In the genomic region with DNA sequence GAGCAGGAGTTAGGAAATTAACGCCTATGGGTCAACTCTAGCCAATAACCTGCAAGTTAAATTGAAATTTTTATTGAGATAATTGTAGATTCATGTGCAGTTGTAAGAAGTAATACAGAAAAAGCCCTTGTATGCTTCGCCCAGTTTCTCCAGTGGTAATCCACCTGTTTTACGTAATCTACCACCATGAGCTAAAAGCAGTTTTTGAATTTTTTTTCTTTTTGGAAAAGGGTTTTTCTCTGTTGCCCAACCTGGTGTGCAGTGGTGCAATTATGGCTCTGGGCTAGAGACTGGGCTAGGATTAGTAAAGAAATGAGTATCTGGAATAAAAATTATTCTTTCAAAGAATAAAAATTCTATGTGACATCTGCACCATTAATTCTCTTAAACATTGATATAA, we compare ENCODE assay signal across 35 cellular contexts.
DNase-seq lines count a peak whose midpoint lies in the region; FAIRE-seq and TF ChIP-seq lines count a peak whose summit lies in the region.
"Had no signal": no experiment of that assay in that cellular context is flagged by ENCODE, and none has a peak within 500 bp of the region (broad histone marks: within the 10 kb centered on the region; RNA-seq: fewer than 3 reads in every experiment).

No MANE protein-coding gene starts in this region.

- H3K4me3 ChIP-seq in HEK293 (ENCODE audit: low read depth, low read length) = no peak overlapping the region
- H3K4me3 ChIP-seq in endothelial cell of umbilical vein (replicated peaks in 1 of 3; ENCODE audit: insufficient read depth in 1 of 3, low read depth in 1 of 3, low read length in 3 of 3) = no peak overlapping the region
- no peak overlapping the region for H3K4me3 ChIP-seq in trophoblast cell (ENCODE audit: low read depth, low read length)
- H3K4me3 ChIP-seq: A549; BLaER1; BLaER1 treated with 17β-estradiol and CSF1 and Interleukin-3, amounts not matched to agents 10 nM and 100 nM had no signal

- H2BK5ac ChIP-seq in trophoblast cell (ENCODE audit: low read depth, low read length, poor library complexity) = no peak overlapping the region

- H3K23ac ChIP-seq in trophoblast cell (ENCODE audit: low read length) = no peak overlapping the region

- H3K4me3 Mint-ChIP-seq in activated naive CD4-positive, alpha-beta T cell treated with anti-CD3 and anti-CD28 coated beads, Interleukin-2, amount 10 ng/mL, durations not matched to agents 7 days and 5 days = no peak overlapping the region
- H3K4me3 Mint-ChIP-seq in immature natural killer cell = no peak overlapping the region
- H3K4me3 Mint-ChIP-seq: B cell; CD14-positive monocyte; CD4-positive, alpha-beta memory T cell; CD4-positive, alpha-beta T cell; CD4-positive, CD25-positive, alpha-beta regulatory T cell; CD8-positive, alpha-beta memory T cell; CD8-positive, alpha-beta T cell had no signal

- no peak overlapping the region for H3K18ac ChIP-seq in trophoblast cell (ENCODE audit: low read length)

- H2BK12ac ChIP-seq in trophoblast cell (ENCODE audit: low read length) = no peak overlapping the region

- H3K9ac ChIP-seq in endothelial cell of umbilical vein (replicated peaks; ENCODE audit: extremely low read depth, insufficient read depth, low read length) (no peak overlapping the region), trophoblast cell (ENCODE audit: low read length) (no peak overlapping the region)
- H3K9ac ChIP-seq: BLaER1; BLaER1 treated with 17β-estradiol and CSF1 and Interleukin-3, amounts not matched to agents 10 nM and 100 nM had no signal

- H3K27ac ChIP-seq in HEK293 (ENCODE audit: extremely low read depth, low read depth, low read length) (no peak overlapping the region), endothelial cell of umbilical vein (ENCODE audit: insufficient read depth, low read depth, low read length) (no peak overlapping the region), trophoblast cell (ENCODE audit: low read depth, low read length) (no peak overlapping the region)
- H3K27ac ChIP-seq: 22Rv1; A549; BLaER1; BLaER1 treated with 17β-estradiol and CSF1 and Interleukin-3, amounts not matched to agents 10 nM and 100 nM; C4-2B had no signal

- H3K9me3 ChIP-seq in HEK293 (ENCODE audit: control insufficient read depth, insufficient read depth, low read depth, low read length) = no peaks in the 10 kb centered on the region
- H3K9me3 ChIP-seq in endothelial cell of umbilical vein (replicated peaks; ENCODE audit: control insufficient read depth, insufficient read depth, low read length) = no peaks in the 10 kb centered on the region
- H3K9me3 ChIP-seq in trophoblast cell (ENCODE audit: insufficient read depth, low read depth, low read length) = no peaks in the 10 kb centered on the region
- H3K9me3 ChIP-seq: A549; BE2C; BLaER1; BLaER1 treated with 17β-estradiol and CSF1 and Interleukin-3, amounts not matched to agents 10 nM and 100 nM had no signal

- WGBS in trophoblast cell (ENCODE audit: extremely low coverage, insufficient coverage, insufficient read length) = no CpG with 5 or more reads among the region's 3 CpGs

- no peaks in the 10 kb centered on the region for H3K4me1 ChIP-seq in HEK293 (ENCODE audit: control insufficient read depth, insufficient read depth, low read length)
- no peaks in the 10 kb centered on the region for H3K4me1 ChIP-seq in endothelial cell of umbilical vein (ENCODE audit: control insufficient read depth, extremely low read depth, insufficient read depth, low read length)
- H3K4me1 ChIP-seq in trophoblast cell (ENCODE audit: control insufficient read depth in 1 of 2, insufficient read depth in 2 of 2, low read length in 2 of 2) = no peaks in the 10 kb centered on the region
- H3K4me1 ChIP-seq: A549, BE2C had no signal

- no peak overlapping the region for H2AFZ ChIP-seq in endothelial cell of umbilical vein (ENCODE audit: low read depth, low read length)
- no peak overlapping the region for H2AFZ ChIP-seq in trophoblast cell (ENCODE audit: insufficient read depth, low read length, poor library complexity)

- H3K27me3 ChIP-seq in endothelial cell of umbilical vein (ENCODE audit: control insufficient read depth in 2 of 2, insufficient read depth in 2 of 2, low read length in 2 of 2) (no peaks in the 10 kb centered on the region), trophoblast cell (ENCODE audit: insufficient read depth, low read length) (no peaks in the 10 kb centered on the region)
- H3K27me3 ChIP-seq: BE2C; BLaER1; BLaER1 treated with 17β-estradiol and CSF1 and Interleukin-3, amounts not matched to agents 10 nM and 100 nM had no signal

- H3K9me1 ChIP-seq in endothelial cell of umbilical vein (replicated peaks; ENCODE audit: control insufficient read depth, extremely low read depth, insufficient read depth, low read length) = no peaks in the 10 kb centered on the region

- H3K4ac ChIP-seq in trophoblast cell (ENCODE audit: low read depth, low read length) = no peak overlapping the region

- H3K79me1 ChIP-seq in trophoblast cell (ENCODE audit: low read length) = no peaks in the 10 kb centered on the region

- no peak overlapping the region for H2BK120ac ChIP-seq in trophoblast cell (ENCODE audit: insufficient read depth, low read length, poor library complexity)

- H4K8ac ChIP-seq in trophoblast cell (ENCODE audit: low read depth, low read length) = no peak overlapping the region

- no peak for TF ChIP-seq POLR2A in endothelial cell of umbilical vein (IDR thresholded peaks at IDR 0.05; ENCODE audit: low read depth, low read length)

- BruUV-seq in endothelial cell of umbilical vein (replicated peaks; lab: Mats Ljungman, UMichigan) = no TSS peak

- H4K91ac ChIP-seq in trophoblast cell (ENCODE audit: low read depth, low read length) = no peak overlapping the region

- POLR2A ChIA-PET in HEK293 (lab: Yijun Ruan, JAX) (no interaction called here), endothelial cell of umbilical vein (lab: Charles Lee) (no interaction called here)

- no peak for TF ChIP-seq CTCF in HEK293 (tag by site-specific recombination; IDR thresholded peaks at IDR 0.05)
- no peak for TF ChIP-seq CTCF in endothelial cell of umbilical vein (IDR thresholded peaks at IDR 0.05; ENCODE audit: extremely low read depth in 1 of 2, insufficient read depth in 1 of 2, low read depth in 1 of 2, low read length in 2 of 2)

- FAIRE-seq in endothelial cell of umbilical vein (lab: Jason Lieb, UNC) = peak; percentile 15
- FAIRE-seq: A204.1, A549, D721Med had no signal

- H3K4me2 ChIP-seq in endothelial cell of umbilical vein (ENCODE audit: insufficient read depth, low read length) (no peak overlapping the region), trophoblast cell (ENCODE audit: low read length) (no peak overlapping the region)
- H3K4me2 ChIP-seq: A549; BLaER1; BLaER1 treated with 17β-estradiol and CSF1 and Interleukin-3, amounts not matched to agents 10 nM and 100 nM had no signal

- H3K36me3 ChIP-seq in HEK293 (ENCODE audit: control insufficient read depth in 2 of 2, insufficient read depth in 1 of 2, low read length in 2 of 2) (peaks cover 8 to 27% of the 10 kb centered on the region in 2 experiments; a peak in 2 of 3 replicates), endothelial cell of umbilical vein (ENCODE audit: control insufficient read depth in 2 of 2, extremely low read depth in 1 of 2, insufficient read depth in 2 of 2, low read length in 2 of 2) (no peaks in the 10 kb centered on the region), trophoblast cell (ENCODE audit: control insufficient read depth in 1 of 2, insufficient read depth in 2 of 2, low read length in 2 of 2) (no peaks in the 10 kb centered on the region)
- H3K36me3 ChIP-seq: BE2C; BLaER1; BLaER1 treated with 17β-estradiol and CSF1 and Interleukin-3, amounts not matched to agents 10 nM and 100 nM had no signal

- no peaks in the 10 kb centered on the region for H3K27me3 Mint-ChIP-seq in activated naive CD4-positive, alpha-beta T cell treated with anti-CD3 and anti-CD28 coated beads, Interleukin-2, amount 10 ng/mL, durations not matched to agents 7 days and 5 days
- H3K27me3 Mint-ChIP-seq in immature natural killer cell (ENCODE audit: low read depth in 3 of 3) = no peaks in the 10 kb centered on the region
- H3K27me3 Mint-ChIP-seq: B cell; CD4-positive, alpha-beta memory T cell; CD4-positive, alpha-beta T cell; CD4-positive, CD25-positive, alpha-beta regulatory T cell; CD8-positive, alpha-beta memory T cell had no signal

- no peak overlapping the region for H3K27ac Mint-ChIP-seq in activated naive CD4-positive, alpha-beta T cell treated with anti-CD3 and anti-CD28 coated beads, Interleukin-2, amount 10 ng/mL, durations not matched to agents 7 days and 5 days
- no peak overlapping the region for H3K27ac Mint-ChIP-seq in immature natural killer cell
- H3K27ac Mint-ChIP-seq: B cell; CD14-positive monocyte; CD4-positive, alpha-beta T cell; CD4-positive, CD25-positive, alpha-beta regulatory T cell; CD8-positive, alpha-beta memory T cell; CD8-positive, alpha-beta T cell had no signal

- no peaks in the 10 kb centered on the region for H3K9me3 Mint-ChIP-seq in activated naive CD4-positive, alpha-beta T cell treated with anti-CD3 and anti-CD28 coated beads, Interleukin-2, amount 10 ng/mL, durations not matched to agents 7 days and 5 days
- H3K9me3 Mint-ChIP-seq in immature natural killer cell = no peaks in the 10 kb centered on the region
- H3K9me3 Mint-ChIP-seq: CD14-positive monocyte; CD4-positive, alpha-beta T cell; CD8-positive, alpha-beta memory T cell; CD8-positive, alpha-beta T cell had no signal

- CTCF ChIA-PET in HEK293 (lab: Yijun Ruan, JAX) (no interaction called here), endothelial cell of umbilical vein (lab: Charles Lee) (interaction anchor here (1.0 kb wide), 1 partner anchor 11 kb away, joined by 3 read pairs; no protein-coding TSS in a partner anchor)
- CTCF ChIA-PET in activated naive CD4-positive, alpha-beta T cell treated with anti-CD3 and anti-CD28 coated beads, Interleukin-2, amount 10 ng/mL, durations not matched to agents 7 days and 5 days (lab: Charles Lee) = no interaction called here

- dilution Hi-C loops in endothelial cell of umbilical vein (cut with MboI; ENCODE audit: extremely low pct_ligation_motif_present, low sequenced_read_pairs) = no loop called here

- intact Hi-C loops in endothelial cell of umbilical vein (cut with micrococcal nuclease) = no loop called here

- no peak overlapping the region for H2AK5ac ChIP-seq in trophoblast cell (ENCODE audit: low read length)

- no peak overlapping the region for H4K12ac ChIP-seq in trophoblast cell (ENCODE audit: low read depth, low read length)

- H4K20me1 ChIP-seq in endothelial cell of umbilical vein (replicated peaks; ENCODE audit: control insufficient read depth, extremely low read depth, insufficient read depth, low read length) = no peaks in the 10 kb centered on the region
- H4K20me1 ChIP-seq: BLaER1; BLaER1 treated with 17β-estradiol and CSF1 and Interleukin-3, amounts not matched to agents 10 nM and 100 nM had no signal

- DNase-seq in MV-4-11 (lab: John Stamatoyannopoulos, UW) (peak; percentile 34), endothelial cell of umbilical vein (ENCODE audit: low read depth, low spot score) (no peak), trophoblast cell (peak; percentile 28 to 73), ureter (ENCODE audit: low spot score) (no peak), DMS53 (lab: John Stamatoyannopoulos, UW) (no peak), immature natural killer cell (no peak)
- no peak for DNase-seq in activated naive CD4-positive, alpha-beta T cell treated with anti-CD3 and anti-CD28 coated beads, Interleukin-2, amount 10 ng/mL, durations not matched to agents 7 days and 5 days
- DNase-seq: 8988T; ACHN; AML-193; BE2C; C1 segment of cervical spinal cord; Caco-2; Calu3; CD4-positive, alpha-beta memory T cell; CD4-positive, alpha-beta T cell; CD4-positive, CD25-positive, alpha-beta regulatory T cell; CD8-positive, alpha-beta memory T cell; CD8-positive, alpha-beta T cell; COR-L47; DMS 273 treated with DMSO at 0.1 percent for 48 hours; DMS153; DMS79; DMS79 treated with DMSO at 0.1 percent for 48 hours; DND-41 had no signal

- no peaks in the 10 kb centered on the region for H3K79me2 ChIP-seq in endothelial cell of umbilical vein (ENCODE audit: control insufficient read depth, insufficient read depth, low read length)
- H3K79me2 ChIP-seq in trophoblast cell (ENCODE audit: control insufficient read depth, insufficient read depth, low read length, poor library complexity) = no peaks in the 10 kb centered on the region

- no peak overlapping the region for H3K14ac ChIP-seq in trophoblast cell (ENCODE audit: low read length)

- H3K36me3 Mint-ChIP-seq in activated naive CD4-positive, alpha-beta T cell treated with anti-CD3 and anti-CD28 coated beads, Interleukin-2, amount 10 ng/mL, durations not matched to agents 7 days and 5 days = no peaks in the 10 kb centered on the region
- peaks cover 0 to 3% (median 0%) of the 10 kb centered on the region in 3 donors for H3K36me3 Mint-ChIP-seq in immature natural killer cell
- H3K36me3 Mint-ChIP-seq: CD14-positive monocyte had no signal

- H3K4me1 Mint-ChIP-seq in activated naive CD4-positive, alpha-beta T cell treated with anti-CD3 and anti-CD28 coated beads, Interleukin-2, amount 10 ng/mL, durations not matched to agents 7 days and 5 days = no peaks in the 10 kb centered on the region
- H3K4me1 Mint-ChIP-seq in immature natural killer cell = peaks cover 7 to 8% of the 10 kb centered on the region in 2 donors
- H3K4me1 Mint-ChIP-seq: B cell; CD4-positive, CD25-positive, alpha-beta regulatory T cell; CD8-positive, alpha-beta memory T cell had no signal

Comparison
In these comparisons a context has a peak if more than half of its experiments do, and no peak if none do; other contexts are left out.
1. DNase-seq: peak in MV-4-11 (single experiment) and trophoblast cell (2 of 2); none in endothelial cell of umbilical vein (single experiment), ureter (single experiment), DMS53 (single experiment), activated naive CD4-positive, alpha-beta T cell treated with anti-CD3 and anti-CD28 coated beads, Interleukin-2, amount 10 ng/mL, durations not matched to agents 7 days and 5 days (single experiment) and immature natural killer cell (0 of 3).